In the genomic region with DNA sequence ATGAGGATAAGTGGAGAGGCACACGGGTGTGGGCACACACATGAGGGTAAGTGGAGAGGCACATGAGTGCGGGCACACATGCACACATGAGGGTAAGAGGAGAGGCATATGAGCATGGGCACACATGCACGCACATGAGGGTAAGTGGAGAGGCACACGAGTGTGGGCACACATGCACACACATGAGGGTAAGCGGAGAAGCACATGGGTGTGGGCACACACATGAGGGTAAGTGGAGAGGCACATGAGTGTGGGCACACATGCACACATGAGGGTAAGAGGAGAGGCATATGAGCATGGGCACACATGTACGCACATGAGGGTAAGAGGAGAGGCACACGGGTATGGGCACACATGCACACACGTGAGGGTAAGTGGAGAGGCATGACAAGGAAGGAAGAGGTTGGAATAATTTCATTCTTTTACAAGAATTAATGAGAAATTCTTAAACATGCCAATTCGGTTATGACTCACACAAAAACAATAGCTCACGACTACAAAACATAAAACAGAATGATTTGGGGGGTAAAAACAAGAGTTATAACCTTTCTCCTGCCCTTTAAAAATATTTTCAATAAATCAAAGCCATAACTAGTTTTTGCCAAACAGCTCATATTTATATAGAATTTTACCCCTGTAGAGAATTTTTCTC, we compare ENCODE assay signal across 25 cellular contexts.
"Had no signal": no experiment of that assay in that cellular context is flagged by ENCODE, and none has a peak within 500 bp of the region (broad histone marks: within the 10 kb centered on the region; RNA-seq: fewer than 3 reads in every experiment).

No MANE protein-coding gene starts in this region.

- H3K27ac ChIP-seq: gastroesophageal sphincter, pancreas, psoas muscle, tibial nerve, WERI-Rb-1 had no signal

- ATAC-seq: activated CD4-positive, CD25-positive, alpha-beta regulatory T cell treated with anti-CD3 and anti-CD28 coated beads, Interleukin-2, amount 50 U/mL, for 24 hours; gastroesophageal sphincter; left ventricle myocardium superior; pancreas had no signal

- H3K4me1 ChIP-seq: gastroesophageal sphincter, tibial nerve had no signal

- H3K36me3 ChIP-seq: gastroesophageal sphincter, pancreas, tibial nerve, WERI-Rb-1 had no signal

- H3K4me3 ChIP-seq: gastroesophageal sphincter, pancreas, psoas muscle, tibial nerve had no signal

- H3K27me3 ChIP-seq: gastroesophageal sphincter, pancreas, tibial nerve had no signal

- DNase-seq: activated CD4-positive, alpha-beta T cell treated with anti-CD3 and anti-CD28 coated beads for 48 hours; activated CD4-positive, alpha-beta T cell treated with anti-CD3 and anti-CD28 coated beads, Interleukin-2, amount 50 U/mL, for 48 hours; activated CD8-positive, alpha-beta memory T cell treated with anti-CD3 and anti-CD28 coated beads for 24 hours; activated effector memory CD4-positive, alpha-beta T cell treated with Interleukin-2 at 50 U/mL for 16 hours; activated naive CD4-positive, alpha-beta T cell treated with Interleukin-2 at 50 U/mL for 16 hours; anterior cingulate cortex; effector CD4-positive, alpha-beta T cell; head of caudate nucleus; hippocampal formation; left cardiac atrium; left ventricle myocardium superior; mammary epithelial cell; naive B cell; nephron progenitor cell; nucleus accumbens; pancreas; psoas muscle; stimulated activated CD4-positive, alpha-beta T cell treated with anti-CD3 and anti-CD28 coated beads, Interleukin-15, amount 100 ng/mL, for 24 hours; stimulated activated CD4-positive, alpha-beta T cell treated with anti-CD3 and anti-CD28 coated beads, Interleukin-2, amount 100 ng/mL, for 24 hours; stimulated activated naive CD4-positive, alpha-beta T cell; T-helper 9 cell; WERI-Rb-1 had no signal

- H3K9me3 ChIP-seq: gastroesophageal sphincter, pancreas, psoas muscle, tibial nerve had no signal
